16 cellular contexts compared by ENCODE assay signal in the genomic region with DNA sequence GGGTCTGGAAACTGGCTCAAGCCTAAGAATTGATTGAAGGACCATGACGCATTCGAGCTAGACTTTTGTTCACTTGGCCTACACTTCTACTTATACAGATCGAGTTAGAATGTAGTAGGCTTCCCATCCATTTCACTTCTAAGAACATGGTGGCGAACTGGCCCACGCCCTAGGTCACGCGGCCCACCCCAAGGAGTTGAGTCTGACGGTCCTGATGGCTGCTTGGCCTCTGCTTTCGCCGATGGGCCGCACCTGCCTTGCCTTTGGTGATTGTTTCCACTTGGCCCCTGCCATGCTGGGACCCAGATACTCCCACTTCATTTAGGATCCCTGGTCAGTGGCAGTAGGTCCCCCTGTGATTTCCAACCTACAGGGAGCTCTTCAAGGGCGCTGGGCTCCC.
DNase-seq lines count a peak whose midpoint lies in the region; ATAC-seq, FAIRE-seq and TF ChIP-seq lines count a peak whose summit lies in the region.
"Had no signal": no experiment of that assay in that cellular context is flagged by ENCODE, and none has a peak within 500 bp of the region (broad histone marks: within the 10 kb centered on the region; RNA-seq: fewer than 3 reads in every experiment).

No MANE protein-coding gene starts in this region.

- H2AK5ac ChIP-seq in neuronal stem cell (ENCODE audit: low read depth, low read length) = peak overlapping the region; percentile 56

- H3K18ac ChIP-seq in neuronal stem cell (ENCODE audit: low read length) = peak overlapping the region; percentile 63

- H3K27me3 ChIP-seq in heart left ventricle = no peaks in the 10 kb centered on the region
- no peaks in the 10 kb centered on the region for H3K27me3 ChIP-seq in BLaER1
- peaks cover 62 to 94% of the 10 kb centered on the region in 2 experiments for H3K27me3 ChIP-seq in K562 (ENCODE audit: control insufficient read depth in 2 of 2, insufficient read depth in 2 of 2, low read length in 2 of 2)
- H3K27me3 ChIP-seq in neuronal stem cell (ENCODE audit: control insufficient read depth in 3 of 3, insufficient read depth in 3 of 3, low read depth in 1 of 3, low read length in 3 of 3) = no peaks in the 10 kb centered on the region
- peaks cover 0 to 12% (median 0%) of the 10 kb centered on the region in 4 donors for H3K27me3 ChIP-seq in esophagus squamous epithelium
- H3K27me3 ChIP-seq: BLaER1 treated with 17β-estradiol and CSF1 and Interleukin-3, amounts not matched to agents 10 nM and 100 nM had no signal

- TF ChIP-seq EP300 in K562 (IDR thresholded peaks at IDR 0.05; ENCODE audit: low read length) = no peak

- H2BK12ac ChIP-seq in neuronal stem cell (ENCODE audit: low read length) = no peak overlapping the region

- FAIRE-seq in K562 (lab: Jason Lieb, UNC) = peak; percentile 23

- H2BK120ac ChIP-seq in neuronal stem cell (ENCODE audit: low read depth, low read length) = no peak overlapping the region

- H3K4ac ChIP-seq in neuronal stem cell (ENCODE audit: low read length) = no peak overlapping the region

- intact Hi-C loops in heart left ventricle (cut with DNase I) = no loop called here
- intact Hi-C loops in left cardiac atrium (cut with DNase I) = no loop called here
- intact Hi-C loops in K562 (cut with micrococcal nuclease) = no loop called here
- intact Hi-C loops in esophagus squamous epithelium (cut with DNase I) = no loop called here

- DNase-seq in heart left ventricle = no peak
- no peak for DNase-seq in left cardiac atrium
- no peak for DNase-seq in K562 (ENCODE audit: extremely low read depth in 1 of 4, low spot score in 3 of 4)
- no peak for DNase-seq in neuronal stem cell (ENCODE audit: low spot score)
- no peak for DNase-seq in esophagus squamous epithelium (lab: John Stamatoyannopoulos, UW)
- DNase-seq in inferior parietal cortex (ENCODE audit: extremely low spot score) = no peak
- DNase-seq: 8988T; Calu3; CD8-positive, alpha-beta T cell; DMS79 treated with DMSO at 0.1 percent for 48 hours; GF-D8; GOT3; H9 had no signal

- H3K79me1 ChIP-seq in neuronal stem cell (ENCODE audit: low read depth, low read length) = no peaks in the 10 kb centered on the region

- no peaks in the 10 kb centered on the region for H3K79me2 ChIP-seq in K562 (ENCODE audit: control insufficient read depth, insufficient read depth, low read length)

- H3K36me3 ChIP-seq in heart left ventricle (no peaks in the 10 kb centered on the region), BLaER1 (no peaks in the 10 kb centered on the region), K562 (ENCODE audit: control insufficient read depth, insufficient read depth, low read length) (no peaks in the 10 kb centered on the region), neuronal stem cell (replicated peaks in 1 of 2; ENCODE audit: control insufficient read depth in 2 of 2, insufficient read depth in 2 of 2, low read length in 2 of 2) (no peaks in the 10 kb centered on the region), esophagus squamous epithelium (no peaks in the 10 kb centered on the region)
- H3K36me3 ChIP-seq: BLaER1 treated with 17β-estradiol and CSF1 and Interleukin-3, amounts not matched to agents 10 nM and 100 nM had no signal

- H3K27ac ChIP-seq in heart left ventricle (peak overlapping the region in 11 of 12 donors; percentile 64 to 97 (median 87)), BLaER1 (no peak overlapping the region), K562 (ENCODE audit: extremely low read depth, low read depth, low read length) (no peak overlapping the region), neuronal stem cell (replicated peaks; ENCODE audit: low read length) (no peak overlapping the region), esophagus squamous epithelium (no peak overlapping the region)

- H2BK15ac ChIP-seq in neuronal stem cell (ENCODE audit: low read length) = peak overlapping the region; percentile 45

- H3K9me3 ChIP-seq in heart left ventricle (no peaks in the 10 kb centered on the region), BLaER1 (no peaks in the 10 kb centered on the region), K562 (replicated peaks; ENCODE audit: control insufficient read depth, insufficient read depth, low read depth, low read length) (no peaks in the 10 kb centered on the region), neuronal stem cell (replicated peaks in 1 of 2; ENCODE audit: control insufficient read depth in 2 of 2, insufficient read depth in 1 of 2, low read depth in 1 of 2, low read length in 2 of 2) (no peaks in the 10 kb centered on the region), esophagus squamous epithelium (no peaks in the 10 kb centered on the region)
- H3K9me3 ChIP-seq: BLaER1 treated with 17β-estradiol and CSF1 and Interleukin-3, amounts not matched to agents 10 nM and 100 nM had no signal

- H3K4me2 ChIP-seq in BLaER1 = peak overlapping the region; percentile 94
- no peak overlapping the region for H3K4me2 ChIP-seq in K562 (ENCODE audit: insufficient read depth, low read length)
- no peak overlapping the region for H3K4me2 ChIP-seq in neuronal stem cell (ENCODE audit: insufficient read depth, low read length, poor library complexity, severe bottlenecking)

- no peak overlapping the region for H2AFZ ChIP-seq in K562 (ENCODE audit: low read depth, low read length)
- H2AFZ ChIP-seq in neuronal stem cell (ENCODE audit: low read length) = no peak overlapping the region

- BruUV-seq in K562 (replicated peaks; lab: Mats Ljungman, UMichigan) = no TSS peak

- H3K4me3 ChIP-seq in heart left ventricle (no peak overlapping the region), BLaER1 (no peak overlapping the region), K562 (no peak overlapping the region), neuronal stem cell (ENCODE audit: low read length in 2 of 2) (no peak overlapping the region), esophagus squamous epithelium (no peak overlapping the region)
- H3K4me3 ChIP-seq: BLaER1 treated with 17β-estradiol and CSF1 and Interleukin-3, amounts not matched to agents 10 nM and 100 nM had no signal

- no peaks in the 10 kb centered on the region for H4K20me1 ChIP-seq in BLaER1
- H4K20me1 ChIP-seq in K562 (replicated peaks; ENCODE audit: control insufficient read depth, insufficient read depth, low read length) = peaks cover 5% of the 10 kb centered on the region; the same call in 1 of the 2 replicates

- H3K4me1 ChIP-seq in heart left ventricle = peaks cover 0 to 83% (median 38%) of the 10 kb centered on the region in 12 donors
- H3K4me1 ChIP-seq in BLaER1 = peaks cover 88% of the 10 kb centered on the region
- peaks cover 0 to 19% of the 10 kb centered on the region in 2 experiments; a peak in 2 of 5 replicates for H3K4me1 ChIP-seq in K562 (replicated peaks in 1 of 2; ENCODE audit: control insufficient read depth in 2 of 2, insufficient read depth in 2 of 2, low read length in 2 of 2)
- peaks cover 17 to 21% of the 10 kb centered on the region in 2 donors for H3K4me1 ChIP-seq in neuronal stem cell (ENCODE audit: control insufficient read depth in 2 of 2, insufficient read depth in 1 of 2, low read depth in 1 of 2, low read length in 2 of 2)
- peaks cover 13 to 18% (median 14%) of the 10 kb centered on the region in 3 donors for H3K4me1 ChIP-seq in esophagus squamous epithelium

- ATAC-seq in heart left ventricle (no peak), left cardiac atrium (no peak), K562 (no peak), HG03196 (IDR thresholded peaks at IDR 0.05; ENCODE audit: unreplicated experiment) (no peak)
- ATAC-seq: CD8-positive, alpha-beta T cell had no signal

- H3K9ac ChIP-seq in BLaER1 (no peak overlapping the region), K562 (ENCODE audit: insufficient read depth in 1 of 2, low read depth in 2 of 2, low read length in 2 of 2) (no peak overlapping the region), neuronal stem cell (ENCODE audit: low read depth, low read length, poor library complexity) (no peak overlapping the region)
- H3K9ac ChIP-seq: BLaER1 treated with 17β-estradiol and CSF1 and Interleukin-3, amounts not matched to agents 10 nM and 100 nM had no signal

- H3K14ac ChIP-seq in neuronal stem cell (ENCODE audit: low read length) = no peak overlapping the region

- H4K91ac ChIP-seq in neuronal stem cell (ENCODE audit: low read depth, low read length, poor library complexity) = no peak overlapping the region

- POLR2A ChIA-PET in K562 (lab: Yijun Ruan, JAX) = interaction anchor here (0.7 kb wide), 2 partner anchors 20 to 149 kb away, joined by 3 read pairs; no protein-coding TSS in a partner anchor

- H3K9me1 ChIP-seq in K562 (ENCODE audit: control insufficient read depth, insufficient read depth, low read length) = peaks cover 3% of the 10 kb centered on the region

- no peak for TF ChIP-seq CTCF in heart left ventricle (IDR thresholded peaks at IDR 0.05)
- TF ChIP-seq CTCF in K562 (IDR thresholded peaks at IDR 0.05 in 2 of 3, conservative IDR thresholded peaks at IDR 0.05 in 1 of 3; ENCODE audit: insufficient read depth in 2 of 3, low read depth in 1 of 3, low read length in 3 of 3) = no peak
- no peak for TF ChIP-seq CTCF in esophagus squamous epithelium (IDR thresholded peaks at IDR 0.05)

- TF ChIP-seq POLR2A in heart left ventricle (IDR thresholded peaks at IDR 0.05) (no peak), K562 (conservative IDR thresholded peaks at IDR 0.05) (no peak), esophagus squamous epithelium (IDR thresholded peaks at IDR 0.05) (no peak)

- 91 to 96% (median 94%) methylated on average over 12 of the region's 12 CpGs for WGBS in heart left ventricle, 4 donors
- whole genome bisulfite sequencing in K562 (ENCODE audit: insufficient coverage, low coverage, missing lambda C conversion rate) = 1% methylated on average over 12 of the region's 12 CpGs
- WGBS in neuronal stem cell (ENCODE audit: extremely low coverage in 2 of 2, insufficient read length in 2 of 2, insufficient replicate concordance in 1 of 2), 2 donors = no CpG with 5 or more reads among the region's 12 CpGs
- WGBS in esophagus squamous epithelium, 2 donors = 90 to 92% methylated on average over 9 to 11 of the region's 12 CpGs

- in situ Hi-C loops in K562 (cut with MboI) = no loop called here

- H2BK5ac ChIP-seq in neuronal stem cell (ENCODE audit: low read length) = no peak overlapping the region

- CTCF ChIA-PET in K562 (lab: Yijun Ruan, JAX; ENCODE audit: low intra/inter-chr PET ratio) = no interaction called here

- no peak overlapping the region for H4K8ac ChIP-seq in neuronal stem cell (ENCODE audit: low read depth, low read length)

- TF ChIP-seq RAD21 in K562 (CRISPR knock-in tag; conservative IDR thresholded peaks at IDR 0.05 in 1 of 2, IDR thresholded peaks at IDR 0.05 in 1 of 2) = no peak

- no peak overlapping the region for H3K23ac ChIP-seq in neuronal stem cell (ENCODE audit: low read depth, low read length, poor library complexity)

TF ChIP-seq in K562, 482 proteins besides CTCF, POLR2A, EP300 and RAD21 (continues in another document):
- TF ChIP-seq SNRNP70 (optimal IDR thresholded peaks at IDR 0.05; ENCODE audit: low read depth, low read length) (no peak), POLR2B (IDR thresholded peaks at IDR 0.05; ENCODE audit: low read depth, partially characterized antibody) (no peak), TAF15 (IDR thresholded peaks at IDR 0.05; ENCODE audit: low read depth, low read length) (no peak), SP1 (CRISPR knock-in tag; IDR thresholded peaks at IDR 0.05) (no peak), SETDB1 (IDR thresholded peaks at IDR 0.05; ENCODE audit: low read length) (no peak)

Comparison
In these comparisons a context has a peak if more than half of its experiments do, and no peak if none do; other contexts are left out.
1. H3K27ac ChIP-seq: peak in heart left ventricle (11 of 12); none in BLaER1 (single experiment), K562 (single experiment), neuronal stem cell (single experiment) and esophagus squamous epithelium (0 of 4).